In genomic region chr14:21987937-21988336, GRCh38 we compare ENCODE assay signal across 8 cellular contexts.
DNase-seq lines count a peak whose midpoint lies in the region; ATAC-seq and TF ChIP-seq lines count a peak whose summit lies in the region.

No MANE protein-coding gene starts in this region.

- H3K4me3 Mint-ChIP-seq in stimulated activated effector memory CD8-positive, alpha-beta T cell treated with anti-CD3 and anti-CD28 coated beads, Interleukin-12 subunit alpha, Interleukin-12 subunit beta, amount 100 ng/mL, for 72 hours, result peak overlapping the region; percentile 32

- H3K36me3 Mint-ChIP-seq in stimulated activated effector memory CD8-positive, alpha-beta T cell treated with anti-CD3 and anti-CD28 coated beads, Interleukin-12 subunit alpha, Interleukin-12 subunit beta, amount 100 ng/mL, for 72 hours, result no peaks in the 10 kb centered on the region

- H3K27ac Mint-ChIP-seq in stimulated activated effector memory CD8-positive, alpha-beta T cell treated with anti-CD3 and anti-CD28 coated beads, Interleukin-12 subunit alpha, Interleukin-12 subunit beta, amount 100 ng/mL, for 72 hours, result peak overlapping the region; percentile 72

- ATAC-seq in stimulated activated effector memory CD8-positive, alpha-beta T cell treated with anti-CD3 and anti-CD28 coated beads, Interleukin-12 subunit alpha, Interleukin-12 subunit beta, amount 100 ng/mL, for 72 hours, result peak; percentile 76

- peak; percentile 39 for DNase-seq in stimulated activated CD4-positive, alpha-beta T cell treated with anti-CD3 and anti-CD28 coated beads, Interleukin-4, amount 100 ng/mL, for 24 hours
- no peak for DNase-seq in stimulated activated CD4-positive, alpha-beta T cell treated with anti-CD3 and anti-CD28 coated beads, Interleukin-2, amount 100 ng/mL, for 24 hours
- peak; percentile 75 for DNase-seq in RKO (ENCODE audit: low spot score)
- DNase-seq in epithelial cell of proximal tubule (ENCODE audit: low read depth), result peak; percentile 6
- no peak for DNase-seq in stimulated activated effector memory CD8-positive, alpha-beta T cell treated with anti-CD3 and anti-CD28 coated beads, Interleukin-12 subunit alpha, Interleukin-12 subunit beta, amount 100 ng/mL, for 72 hours (ENCODE audit: low spot score in 2 of 2)
- DNase-seq in hippocampal formation (lab: John Stamatoyannopoulos, UW), result no peak
- no peak for DNase-seq in cerebellum (ENCODE audit: low spot score)
- no peak for DNase-seq in NCI-H1694 (lab: John Stamatoyannopoulos, UW)

- TF ChIP-seq CTCF in epithelial cell of proximal tubule (conservative IDR thresholded peaks at IDR 0.05; ENCODE audit: low read depth, low read length), result peak; percentile 78

- H3K4me1 Mint-ChIP-seq in stimulated activated effector memory CD8-positive, alpha-beta T cell treated with anti-CD3 and anti-CD28 coated beads, Interleukin-12 subunit alpha, Interleukin-12 subunit beta, amount 100 ng/mL, for 72 hours, result peaks cover 5% of the 10 kb centered on the region

- no peak overlapping the region for H3K4me3 ChIP-seq in epithelial cell of proximal tubule (ENCODE audit: low read depth, low read length)

- H3K9me3 Mint-ChIP-seq in stimulated activated effector memory CD8-positive, alpha-beta T cell treated with anti-CD3 and anti-CD28 coated beads, Interleukin-12 subunit alpha, Interleukin-12 subunit beta, amount 100 ng/mL, for 72 hours, result no peaks in the 10 kb centered on the region

Comparison
In these comparisons a context has a peak if more than half of its experiments do, and no peak if none do; other contexts are left out.
1. DNase-seq: peak in stimulated activated CD4-positive, alpha-beta T cell treated with anti-CD3 and anti-CD28 coated beads, Interleukin-4, amount 100 ng/mL, for 24 hours (single experiment), RKO (single experiment) and epithelial cell of proximal tubule (single experiment); none in stimulated activated CD4-positive, alpha-beta T cell treated with anti-CD3 and anti-CD28 coated beads, Interleukin-2, amount 100 ng/mL, for 24 hours (0 of 2), stimulated activated effector memory CD8-positive, alpha-beta T cell treated with anti-CD3 and anti-CD28 coated beads, Interleukin-12 subunit alpha, Interleukin-12 subunit beta, amount 100 ng/mL, for 72 hours (0 of 2), hippocampal formation (0 of 2), cerebellum (single experiment) and NCI-H1694 (single experiment).